ENCODE assay signal across 21 cellular contexts in genomic region chr10:4810093-4810492, GRCh38. TPM values are rescaled to one million over a fixed set of nuclear protein-coding genes. Genes with fewer than 3 reads are reported as not detected.
DNase-seq lines count a peak whose midpoint lies in the region; ATAC-seq and TF ChIP-seq lines count a peak whose summit lies in the region.
"Had no signal": no experiment of that assay in that cellular context is flagged by ENCODE, and none has a peak within 500 bp of the region (broad histone marks: within the 10 kb centered on the region; RNA-seq: fewer than 3 reads in every experiment).

No MANE protein-coding gene starts in this region.

- H3K27me3 Mint-ChIP-seq in MCF 10A (ENCODE audit: insufficient read depth, unreplicated experiment), result no peaks in the 10 kb centered on the region

- CTCF ChIA-PET in MCF 10A (lab: Yijun Ruan, JAX), result interaction anchor here (0.7 to 1.2 kb wide), 3 partner anchors 467 to 483 kb away, joined by 3 to 5 read pairs (median 4); no protein-coding TSS in a partner anchor

- no peaks in the 10 kb centered on the region for H3K36me3 Mint-ChIP-seq in MCF 10A (ENCODE audit: insufficient read depth, unreplicated experiment)
- H3K36me3 Mint-ChIP-seq: activated CD8-positive, alpha-beta memory T cell treated with anti-CD3 and anti-CD28 coated beads, Interleukin-2, amount 10 ng/mL, durations not matched to agents 7 days and 5 days; CD4-positive, alpha-beta memory T cell; stimulated activated memory B cell treated with anti-CD40 and anti-IgM and Interleukin-4, amounts not matched to agents 10 μg/mL and 1 μg/mL and 100 μg/mL, for 72 hours had no signal

- H3K27me3 ChIP-seq in breast epithelium (no peaks in the 10 kb centered on the region), ovary (no peaks in the 10 kb centered on the region)
- H3K27me3 ChIP-seq: heart right ventricle, SJCRH30 had no signal

- H3K4me1 Mint-ChIP-seq in MCF 10A (ENCODE audit: insufficient read depth, unreplicated experiment), result peaks cover 19% of the 10 kb centered on the region
- H3K4me1 Mint-ChIP-seq: activated CD8-positive, alpha-beta memory T cell treated with anti-CD3 and anti-CD28 coated beads, Interleukin-2, amount 10 ng/mL, durations not matched to agents 7 days and 5 days; CD4-positive, alpha-beta memory T cell had no signal

- no peak for TF ChIP-seq POLR2A in breast epithelium (IDR thresholded peaks at IDR 0.05)
- TF ChIP-seq POLR2A in ovary (IDR thresholded peaks at IDR 0.05), result no peak

- no peak overlapping the region for H3K4me3 Mint-ChIP-seq in MCF 10A (ENCODE audit: unreplicated experiment)
- H3K4me3 Mint-ChIP-seq: activated CD8-positive, alpha-beta memory T cell treated with anti-CD3 and anti-CD28 coated beads, Interleukin-2, amount 10 ng/mL, durations not matched to agents 7 days and 5 days; CD4-positive, alpha-beta memory T cell; stimulated activated memory B cell treated with anti-CD40 and anti-IgM and Interleukin-4, amounts not matched to agents 10 μg/mL and 1 μg/mL and 100 μg/mL, for 72 hours had no signal

- POLR2A ChIA-PET in MCF 10A (lab: Yijun Ruan, JAX), result no interaction called here

- intact Hi-C loops in MCF 10A (cut with micrococcal nuclease) (no loop called here), breast epithelium (cut with DNase I; ENCODE audit: low total_unique reads) (no loop called here), ovary (cut with DNase I) (no loop called here)

- BruUV-seq in MCF 10A (replicated peaks; lab: Mats Ljungman, UMichigan), result no TSS peak

- H3K4me3 ChIP-seq in breast epithelium, result no peak overlapping the region
- H3K4me3 ChIP-seq in astrocyte of the spinal cord (ENCODE audit: low read depth, low read length), result no peak overlapping the region
- no peak overlapping the region for H3K4me3 ChIP-seq in ovary
- H3K4me3 ChIP-seq: heart right ventricle, SJCRH30 had no signal

- in situ Hi-C loops in astrocyte of the spinal cord (cut with HindIII; ENCODE audit: low sequenced_read_pairs), result no loop called here

- TF ChIP-seq CTCF in MCF 10A (IDR thresholded peaks at IDR 0.05; ENCODE audit: unreplicated experiment) (no peak), breast epithelium (IDR thresholded peaks at IDR 0.05) (no peak), astrocyte of the spinal cord (IDR thresholded peaks at IDR 0.05; ENCODE audit: low read depth, low read length) (no peak), ovary (IDR thresholded peaks at IDR 0.05) (no peak)

- TF ChIP-seq EP300 in ovary (IDR thresholded peaks at IDR 0.05), result no peak

- 58 to 68% (median 60%) methylated on average over 9 of the region's 9 CpGs for WGBS in ovary, 3 donors

- ATAC-seq in HG03342 (IDR thresholded peaks at IDR 0.05; ENCODE audit: unreplicated experiment), result no peak
- ATAC-seq: activated CD8-positive, alpha-beta memory T cell treated with anti-CD3 and anti-CD28 coated beads, Interleukin-2, amount 10 ng/mL, durations not matched to agents 7 days and 5 days; heart right ventricle; stimulated activated memory B cell treated with anti-CD40 and anti-IgM and Interleukin-4, amounts not matched to agents 10 μg/mL and 1 μg/mL and 100 μg/mL, for 72 hours had no signal

- H3K36me3 ChIP-seq in breast epithelium (no peaks in the 10 kb centered on the region), ovary (no peaks in the 10 kb centered on the region)
- H3K36me3 ChIP-seq: heart right ventricle, SJCRH30 had no signal

- no peaks in the 10 kb centered on the region for H3K9me3 Mint-ChIP-seq in MCF 10A (ENCODE audit: unreplicated experiment)
- H3K9me3 Mint-ChIP-seq: CD4-positive, alpha-beta memory T cell; stimulated activated memory B cell treated with anti-CD40 and anti-IgM and Interleukin-4, amounts not matched to agents 10 μg/mL and 1 μg/mL and 100 μg/mL, for 72 hours had no signal

- DNase-seq in MCF 10A (ENCODE audit: unreplicated experiment), result peak; percentile 16
- DNase-seq in breast epithelium (ENCODE audit: low spot score in 2 of 2), result no peak
- DNase-seq in astrocyte of the spinal cord (ENCODE audit: low read depth, low spot score), result peak; percentile 65
- peak; percentile 13 for DNase-seq in globus pallidus (ENCODE audit: low spot score)
- DNase-seq in OCI-M1 (lab: John Stamatoyannopoulos, UW), result no peak
- DNase-seq in ovary, result no peak
- no peak for DNase-seq in islet precursor cell
- DNase-seq: activated CD4-positive, alpha-beta T cell treated with anti-CD3 and anti-CD28 coated beads for 1 hour; activated CD8-positive, alpha-beta memory T cell treated with anti-CD3 and anti-CD28 coated beads, Interleukin-2, amount 10 ng/mL, durations not matched to agents 7 days and 5 days; activated effector memory CD4-positive, alpha-beta T cell treated with anti-CD3 and anti-CD28 coated beads, Interleukin-2, amount 50 U/mL, for 16 hours; CD4-positive, alpha-beta memory T cell; cortex of kidney; heart right ventricle; mesendoderm; NCI-H1694; NCI-H345; SJCRH30; trophoblast cell had no signal

- no peaks in the 10 kb centered on the region for H3K4me1 ChIP-seq in breast epithelium
- no peaks in the 10 kb centered on the region for H3K4me1 ChIP-seq in ovary (ENCODE audit: insufficient read depth)

- H3K27ac ChIP-seq in breast epithelium (no peak overlapping the region), ovary (no peak overlapping the region)
- H3K27ac ChIP-seq: heart right ventricle, SJCRH30 had no signal

- H3K27ac Mint-ChIP-seq in MCF 10A (ENCODE audit: low read depth, unreplicated experiment), result peak overlapping the region; percentile 40
- H3K27ac Mint-ChIP-seq: activated CD8-positive, alpha-beta memory T cell treated with anti-CD3 and anti-CD28 coated beads, Interleukin-2, amount 10 ng/mL, durations not matched to agents 7 days and 5 days; CD4-positive, alpha-beta memory T cell; stimulated activated memory B cell treated with anti-CD40 and anti-IgM and Interleukin-4, amounts not matched to agents 10 μg/mL and 1 μg/mL and 100 μg/mL, for 72 hours had no signal

- H3K9me3 ChIP-seq in breast epithelium (no peaks in the 10 kb centered on the region), ovary (no peaks in the 10 kb centered on the region)
- H3K9me3 ChIP-seq: heart right ventricle, SJCRH30 had no signal

RNA-seq across cellular contexts. Expression of gene AKR1E2, which starts 15.9 kb away (rescaled TPM):
- total RNA-seq in MCF 10A (2022) (0.29 TPM in 1 of 2 replicates, not detected in the other), breast epithelium (10 to 100 TPM; 12.1 to 21.1 (median 15.5) TPM), ovary (1 to 10 TPM; 2.3 to 8.1 (median 4.5) TPM)
- 1 to 10 TPM; 1.3 to 2.2 TPM for polyA plus RNA-seq in ovary
- total RNA-seq: SJCRH30 had no signal
- polyA plus RNA-seq: neural cell had no signal

Comparison
In these comparisons a context has a peak if more than half of its experiments do, and no peak if none do; other contexts are left out.
1. DNase-seq: peak in MCF 10A (single experiment), astrocyte of the spinal cord (single experiment) and globus pallidus (single experiment); none in breast epithelium (0 of 2), OCI-M1 (single experiment), ovary (0 of 5) and islet precursor cell (single experiment).